12 cellular contexts compared by ENCODE assay signal in genomic region chr2:197088694-197089093, GRCh38.
A peak's percentile ranks its signal among the peaks of the same experiment; 100 is the strongest.
DNase-seq lines count a peak whose midpoint lies in the region; ATAC-seq and TF ChIP-seq lines count a peak whose summit lies in the region.
"Had no signal": no experiment of that assay in that cellular context is flagged by ENCODE, and none has a peak within 500 bp of the region (broad histone marks: within the 10 kb centered on the region; RNA-seq: fewer than 3 reads in every experiment).

No MANE protein-coding gene starts in this region.

- peaks cover 35% of the 10 kb centered on the region for H3K36me3 Mint-ChIP-seq in activated naive CD4-positive, alpha-beta T cell treated with anti-CD3 and anti-CD28 coated beads for 36 hours (ENCODE audit: low read depth)
- peaks cover 99% of the 10 kb centered on the region for H3K36me3 Mint-ChIP-seq in activated T-helper 17 cell treated with anti-CD3 and anti-CD28 coated beads, Interleukin-2, amount 50 U/mL, for 72 hours (ENCODE audit: low read depth)
- no peaks in the 10 kb centered on the region for H3K36me3 Mint-ChIP-seq in type B pancreatic cell

- H3K4me1 Mint-ChIP-seq in activated naive CD4-positive, alpha-beta T cell treated with anti-CD3 and anti-CD28 coated beads for 36 hours (ENCODE audit: low read depth), result peaks cover 8% of the 10 kb centered on the region
- H3K4me1 Mint-ChIP-seq in activated T-helper 17 cell treated with anti-CD3 and anti-CD28 coated beads, Interleukin-2, amount 50 U/mL, for 72 hours, result peaks cover 19% of the 10 kb centered on the region
- peaks cover 37% of the 10 kb centered on the region for H3K4me1 Mint-ChIP-seq in type B pancreatic cell (ENCODE audit: unreplicated experiment)

- CTCF ChIA-PET in activated naive CD4-positive, alpha-beta T cell treated with anti-CD3 and anti-CD28 coated beads for 36 hours (lab: Charles Lee), result interaction anchor here (1.1 kb wide), 1 partner anchor 24 kb away, joined by 3 read pairs; no protein-coding TSS in a partner anchor

- no peak for ATAC-seq in activated T-helper 17 cell treated with anti-CD3 and anti-CD28 coated beads, Interleukin-2, amount 50 U/mL, for 72 hours (replicated peaks)
- ATAC-seq in HG02981 (IDR thresholded peaks at IDR 0.05; ENCODE audit: unreplicated experiment), result no peak

- TF ChIP-seq CTCF in type B pancreatic cell (conservative IDR thresholded peaks at IDR 0.05), result no peak

- H3K27ac Mint-ChIP-seq in activated naive CD4-positive, alpha-beta T cell treated with anti-CD3 and anti-CD28 coated beads for 36 hours, result peak overlapping the region; percentile 2
- peak overlapping the region; percentile 71 for H3K27ac Mint-ChIP-seq in activated T-helper 17 cell treated with anti-CD3 and anti-CD28 coated beads, Interleukin-2, amount 50 U/mL, for 72 hours
- H3K27ac Mint-ChIP-seq in type B pancreatic cell, result peak overlapping the region; percentile 2
- H3K27ac Mint-ChIP-seq: progenitor cell of endocrine pancreas had no signal

- intact Hi-C loops in activated naive CD4-positive, alpha-beta T cell treated with anti-CD3 and anti-CD28 coated beads for 36 hours (cut with micrococcal nuclease), result no loop called here

- H3K9me3 Mint-ChIP-seq in activated naive CD4-positive, alpha-beta T cell treated with anti-CD3 and anti-CD28 coated beads for 36 hours, result no peaks in the 10 kb centered on the region
- no peaks in the 10 kb centered on the region for H3K9me3 Mint-ChIP-seq in activated T-helper 17 cell treated with anti-CD3 and anti-CD28 coated beads, Interleukin-2, amount 50 U/mL, for 72 hours
- H3K9me3 Mint-ChIP-seq in type B pancreatic cell, result no peaks in the 10 kb centered on the region

- DNase-seq in activated naive CD4-positive, alpha-beta T cell treated with anti-CD3 and anti-CD28 coated beads for 36 hours, result no peak
- no peak for DNase-seq in activated naive CD4-positive, alpha-beta T cell (lab: John Stamatoyannopoulos, UW)
- DNase-seq in kidney tubule cell (ENCODE audit: low spot score), result peak; percentile 55
- no peak for DNase-seq in type B pancreatic cell (ENCODE audit: extremely low spot score, unreplicated experiment)
- no peak for DNase-seq in GOT3 (lab: John Stamatoyannopoulos, UW)
- no peak for DNase-seq in activated CD8-positive, alpha-beta memory T cell treated with anti-CD3 and anti-CD28 coated beads, Interleukin-2, amount 50 U/mL, for 4 hours
- DNase-seq: activated naive CD4-positive, alpha-beta T cell treated with Interleukin-2 at 50 U/mL for 16 hours; C1 segment of cervical spinal cord; NK-92 treated with Interleukin-12 subunit alpha and Interleukin-12 subunit beta, amount 100 ng/mL, for 24 hours had no signal

- no peak overlapping the region for H3K4me3 Mint-ChIP-seq in activated naive CD4-positive, alpha-beta T cell treated with anti-CD3 and anti-CD28 coated beads for 36 hours
- H3K4me3 Mint-ChIP-seq in activated T-helper 17 cell treated with anti-CD3 and anti-CD28 coated beads, Interleukin-2, amount 50 U/mL, for 72 hours, result no peak overlapping the region
- peak overlapping the region; percentile 1 for H3K4me3 Mint-ChIP-seq in type B pancreatic cell

- no peaks in the 10 kb centered on the region for H3K27me3 Mint-ChIP-seq in activated naive CD4-positive, alpha-beta T cell treated with anti-CD3 and anti-CD28 coated beads for 36 hours (ENCODE audit: low read depth)
- H3K27me3 Mint-ChIP-seq in activated T-helper 17 cell treated with anti-CD3 and anti-CD28 coated beads, Interleukin-2, amount 50 U/mL, for 72 hours, result no peaks in the 10 kb centered on the region
- no peaks in the 10 kb centered on the region for H3K27me3 Mint-ChIP-seq in type B pancreatic cell
- H3K27me3 Mint-ChIP-seq: progenitor cell of endocrine pancreas had no signal

Comparison
In these comparisons a context has a peak if more than half of its experiments do, and no peak if none do; other contexts are left out.
1. H3K27ac Mint-ChIP-seq: peak in every context shown above with its lines; median percentile 71 in activated T-helper 17 cell treated with anti-CD3 and anti-CD28 coated beads, Interleukin-2, amount 50 U/mL, for 72 hours; 2 in activated naive CD4-positive, alpha-beta T cell treated with anti-CD3 and anti-CD28 coated beads for 36 hours; 2 in type B pancreatic cell.